24 cellular contexts compared by ENCODE assay signal in genomic region chr7:36456135-36456534, GRCh38.
"Had no signal": no experiment of that assay in that cellular context is flagged by ENCODE, and none has a peak within 500 bp of the region (broad histone marks: within the 10 kb centered on the region; RNA-seq: fewer than 3 reads in every experiment).

No MANE protein-coding gene starts in this region.

- H3K27me3 ChIP-seq: esophagus squamous epithelium, heart right ventricle, right lobe of liver, transverse colon had no signal

- H3K27me3 Mint-ChIP-seq: activated CD8-positive, alpha-beta T cell treated with anti-CD3 and anti-CD28 coated beads for 36 hours; activated naive CD4-positive, alpha-beta T cell treated with anti-CD3 and anti-CD28 coated beads, Interleukin-2, amount 50 U/mL, for 24 hours; activated naive CD8-positive, alpha-beta T cell treated with anti-CD3 and anti-CD28 coated beads, Interleukin-2, amount 50 U/mL, for 24 hours; natural killer cell treated with Interleukin-12 subunit alpha and Interleukin-12 subunit beta and Interleukin-15 and Interleukin-18, amount 100 ng/mL, for 72 hours; progenitor cell of endocrine pancreas had no signal

- H3K27ac ChIP-seq: epithelial cell of prostate, esophagus squamous epithelium, heart right ventricle, left ventricle myocardium inferior, right lobe of liver, transverse colon, WERI-Rb-1 had no signal

- H3K4me1 ChIP-seq: esophagus squamous epithelium, heart right ventricle, left ventricle myocardium inferior, transverse colon had no signal

- H3K36me3 Mint-ChIP-seq: activated naive CD4-positive, alpha-beta T cell treated with anti-CD3 and anti-CD28 coated beads, Interleukin-2, amount 50 U/mL, for 24 hours had no signal

- H3K9me3 Mint-ChIP-seq: activated CD8-positive, alpha-beta T cell treated with anti-CD3 and anti-CD28 coated beads for 36 hours; activated naive CD4-positive, alpha-beta T cell treated with anti-CD3 and anti-CD28 coated beads, Interleukin-2, amount 50 U/mL, for 24 hours; activated naive CD8-positive, alpha-beta T cell treated with anti-CD3 and anti-CD28 coated beads, Interleukin-2, amount 50 U/mL, for 24 hours; activated T-cell treated with anti-CD3 and anti-CD28 coated beads, Interleukin-2, amount 50 U/mL, for 4 hours; activated T-helper 2 cell treated with anti-CD3 and anti-CD28 coated beads, Interferon-gamma antibody, Interleukin-2, Interleukin-4, amounts not matched to agents 10 μg/mL and 5 μg/mL and 100 μg/mL, durations not matched to agents 14 hours and 24 hours and 36 hours; natural killer cell treated with Interleukin-12 subunit alpha and Interleukin-12 subunit beta and Interleukin-15 and Interleukin-18, amount 100 ng/mL, for 72 hours had no signal

- H3K4me3 Mint-ChIP-seq: activated CD8-positive, alpha-beta T cell treated with anti-CD3 and anti-CD28 coated beads for 36 hours; activated naive CD4-positive, alpha-beta T cell treated with anti-CD3 and anti-CD28 coated beads, Interleukin-2, amount 50 U/mL, for 24 hours; activated naive CD8-positive, alpha-beta T cell treated with anti-CD3 and anti-CD28 coated beads, Interleukin-2, amount 50 U/mL, for 24 hours; activated T-cell treated with anti-CD3 and anti-CD28 coated beads, Interleukin-2, amount 50 U/mL, for 4 hours; natural killer cell treated with Interleukin-12 subunit alpha and Interleukin-12 subunit beta and Interleukin-15 and Interleukin-18, amount 100 ng/mL, for 72 hours had no signal

- ATAC-seq: activated CD8-positive, alpha-beta T cell treated with anti-CD3 and anti-CD28 coated beads for 36 hours; activated naive CD8-positive, alpha-beta T cell treated with anti-CD3 and anti-CD28 coated beads, Interleukin-2, amount 50 U/mL, for 24 hours; activated T-cell treated with anti-CD3 and anti-CD28 coated beads, Interleukin-2, amount 50 U/mL, for 4 hours; heart right ventricle; mucosa of descending colon; natural killer cell treated with Interleukin-12 subunit alpha and Interleukin-12 subunit beta and Interleukin-15 and Interleukin-18, amount 100 ng/mL, for 72 hours had no signal

- H3K4me3 ChIP-seq: esophagus squamous epithelium, heart right ventricle, left ventricle myocardium inferior, lung, mucosa of descending colon, right lobe of liver, transverse colon had no signal

- FAIRE-seq: islet of Langerhans had no signal

- H3K36me3 ChIP-seq: left ventricle myocardium inferior, right lobe of liver, transverse colon had no signal

- H3K4me1 Mint-ChIP-seq: activated naive CD4-positive, alpha-beta T cell treated with anti-CD3 and anti-CD28 coated beads, Interleukin-2, amount 50 U/mL, for 24 hours; activated naive CD8-positive, alpha-beta T cell treated with anti-CD3 and anti-CD28 coated beads, Interleukin-2, amount 50 U/mL, for 24 hours had no signal

- H3K9me3 ChIP-seq: esophagus squamous epithelium, heart right ventricle, left ventricle myocardium inferior, mucosa of descending colon, right lobe of liver, transverse colon had no signal

- H3K27ac Mint-ChIP-seq: activated CD8-positive, alpha-beta T cell treated with anti-CD3 and anti-CD28 coated beads for 36 hours; activated naive CD4-positive, alpha-beta T cell treated with anti-CD3 and anti-CD28 coated beads, Interleukin-2, amount 50 U/mL, for 24 hours; activated naive CD8-positive, alpha-beta T cell treated with anti-CD3 and anti-CD28 coated beads, Interleukin-2, amount 50 U/mL, for 24 hours; activated T-helper 2 cell treated with anti-CD3 and anti-CD28 coated beads, Interferon-gamma antibody, Interleukin-2, Interleukin-4, amounts not matched to agents 10 μg/mL and 5 μg/mL and 100 μg/mL, durations not matched to agents 14 hours and 24 hours and 36 hours; natural killer cell treated with Interleukin-12 subunit alpha and Interleukin-12 subunit beta and Interleukin-15 and Interleukin-18, amount 100 ng/mL, for 72 hours; progenitor cell of endocrine pancreas had no signal

- DNase-seq: activated CD4-positive, alpha-beta T cell treated with anti-CD3 and anti-CD28 coated beads, Interleukin-2, amount 50 U/mL, for 1 hour; activated CD4-positive, CD25-positive, alpha-beta regulatory T cell treated with anti-CD3 and anti-CD28 coated beads, Interleukin-2, amount 50 U/mL, for 72 hours; activated CD8-positive, alpha-beta T cell treated with anti-CD3 and anti-CD28 coated beads for 36 hours; activated naive CD8-positive, alpha-beta T cell treated with anti-CD3 and anti-CD28 coated beads, Interleukin-2, amount 50 U/mL, for 24 hours; activated T-cell treated with anti-CD3 and anti-CD28 coated beads, Interleukin-2, amount 50 U/mL, for 4 hours; amygdala; caudate nucleus; esophagus squamous epithelium; heart right ventricle; left ventricle myocardium inferior; mucosa of descending colon; right lobe of liver; stimulated activated CD4-positive, alpha-beta T cell treated with anti-CD3 and anti-CD28 coated beads, Interleukin-2, amount 100 ng/mL, for 48 hours; stimulated activated naive CD4-positive, alpha-beta T cell treated with Interleukin-2 at 50 U/mL for 16 hours; T1000; transverse colon; WERI-Rb-1 had no signal
